In genomic region chr3:54262541-54262940, GRCh38 we compare ENCODE assay signal across 15 cellular contexts.
"Had no signal": no experiment of that assay in that cellular context is flagged by ENCODE, and none has a peak within 500 bp of the region (broad histone marks: within the 10 kb centered on the region; RNA-seq: fewer than 3 reads in every experiment).

No MANE protein-coding gene starts in this region.

- DNase-seq: activated CD4-positive, alpha-beta T cell treated with anti-CD3 and anti-CD28 coated beads for 48 hours; activated CD8-positive, alpha-beta memory T cell treated with anti-CD3 and anti-CD28 coated beads, Interleukin-2, amount 50 U/mL, for 48 hours; activated CD8-positive, alpha-beta T cell treated with anti-CD3 and anti-CD28 coated beads, Interleukin-2, amount 10 ng/mL, durations not matched to agents 7 days and 5 days; aorta; dermis blood vessel endothelial cell; left ventricle myocardium superior; ovary; stimulated activated CD4-positive, alpha-beta T cell treated with anti-CD3 and anti-CD28 coated beads, Interleukin-2, amount 100 ng/mL, for 48 hours; stimulated activated CD8-positive, alpha-beta memory T cell treated with anti-CD3 and anti-CD28 coated beads, Interleukin-4, amount 100 ng/mL, for 48 hours; stimulated activated naive CD8-positive, alpha-beta T cell treated with anti-CD3 and anti-CD28 coated beads, Interleukin-15, Interleukin-2, amounts not matched to agents 100 U/mL and 50 U/mL, for 24 hours; upper lobe of left lung had no signal

- H3K27ac ChIP-seq: breast epithelium, gastroesophageal sphincter, hepatocyte, ovary, upper lobe of left lung, VCaP had no signal

- ATAC-seq: activated CD8-positive, alpha-beta T cell treated with anti-CD3 and anti-CD28 coated beads, Interleukin-2, amount 10 ng/mL, durations not matched to agents 7 days and 5 days; gastroesophageal sphincter; stimulated activated naive CD8-positive, alpha-beta T cell treated with anti-CD3 and anti-CD28 coated beads, Interleukin-15, Interleukin-2, amounts not matched to agents 100 U/mL and 50 U/mL, for 24 hours had no signal

- H3K36me3 ChIP-seq: breast epithelium, gastroesophageal sphincter, ovary, upper lobe of left lung had no signal

- H3K4me3 ChIP-seq: breast epithelium, gastroesophageal sphincter, hepatocyte, ovary, upper lobe of left lung had no signal

- H3K4me1 ChIP-seq: breast epithelium, gastroesophageal sphincter, upper lobe of left lung had no signal

- H2AFZ ChIP-seq: hepatocyte had no signal

- H3K27me3 ChIP-seq: gastroesophageal sphincter, hepatocyte, ovary, upper lobe of left lung had no signal

- H3K9me3 ChIP-seq: breast epithelium, gastroesophageal sphincter, ovary, upper lobe of left lung had no signal

- H3K4me2 ChIP-seq: hepatocyte had no signal

- H3K79me2 ChIP-seq: hepatocyte had no signal
